Comparison of ENCODE assay signal across 15 cellular contexts in the genomic region with DNA sequence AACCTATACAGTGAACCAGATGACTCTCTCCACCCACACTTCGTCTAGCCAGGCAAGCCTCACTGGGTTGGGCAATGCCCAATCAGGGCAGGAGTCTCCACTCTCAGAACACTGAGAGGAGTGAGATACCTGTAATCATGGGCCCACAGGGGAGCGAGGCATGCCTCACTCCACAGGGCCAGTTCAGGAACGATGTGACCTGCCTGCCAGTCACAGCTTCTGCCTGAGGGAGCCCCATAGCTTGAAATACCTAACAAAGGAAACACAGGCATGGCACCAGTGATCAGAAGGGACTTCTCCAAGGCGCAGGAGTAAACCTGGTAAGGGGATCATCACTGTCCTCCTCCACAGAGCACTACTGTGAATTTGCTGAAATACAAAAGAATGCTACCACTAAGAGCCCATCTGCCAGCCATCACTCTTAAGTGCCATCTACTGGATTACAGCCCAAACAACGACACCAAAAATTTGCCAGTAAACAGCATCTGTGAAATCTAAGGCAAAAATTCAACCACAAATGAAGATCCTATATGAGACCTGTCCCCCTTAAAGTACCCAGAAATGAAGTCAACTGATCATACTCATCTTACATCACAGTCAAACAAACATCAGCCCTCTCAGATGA.
A peak's percentile ranks its signal among the peaks of the same experiment; 100 is the strongest.
DNase-seq lines count a peak whose midpoint lies in the region; FAIRE-seq and TF ChIP-seq lines count a peak whose summit lies in the region.
"Had no signal": no experiment of that assay in that cellular context is flagged by ENCODE, and none has a peak within 500 bp of the region (broad histone marks: within the 10 kb centered on the region; RNA-seq: fewer than 3 reads in every experiment).

No MANE protein-coding gene starts in this region.

- no peaks in the 10 kb centered on the region for H3K27me3 Mint-ChIP-seq in MCF 10A (ENCODE audit: insufficient read depth, unreplicated experiment)

- FAIRE-seq in bronchial epithelial cell (lab: Jason Lieb, UNC) = no peak
- FAIRE-seq: HTR-8/SVneo had no signal

- in situ Hi-C loops in mammary epithelial cell (cut with MboI; ENCODE audit: low sequenced_read_pairs in 2 of 2) = no loop called here

- H4K20me1 ChIP-seq in mammary epithelial cell (ENCODE audit: insufficient read depth, low read length) = no peaks in the 10 kb centered on the region

- BruUV-seq in MCF 10A (replicated peaks; lab: Mats Ljungman, UMichigan) = no TSS peak
- no TSS peak for BruUV-seq in mammary epithelial cell (replicated peaks; lab: Mats Ljungman, UMichigan)

- TF ChIP-seq POLR2A in sigmoid colon (IDR thresholded peaks at IDR 0.05) = no peak

- TF ChIP-seq CTCF in MCF 10A (IDR thresholded peaks at IDR 0.05; ENCODE audit: unreplicated experiment) (peak; percentile 16), mammary epithelial cell (conservative IDR thresholded peaks at IDR 0.05 in 1 of 2, IDR thresholded peaks at IDR 0.05 in 1 of 2; ENCODE audit: extremely low read depth in 1 of 2, insufficient read depth in 1 of 2, low read depth in 1 of 2, low read length in 2 of 2) (no peak), bronchial epithelial cell (IDR thresholded peaks at IDR 0.05; ENCODE audit: insufficient read depth, low read length, severe bottlenecking) (no peak), sigmoid colon (IDR thresholded peaks at IDR 0.05) (no peak)

- intact Hi-C loops in MCF 10A (cut with micrococcal nuclease) (loop anchor here (1.0 kb wide), 1 partner anchor 715 kb away; no protein-coding TSS in a partner anchor), mammary epithelial cell (cut with micrococcal nuclease) (no loop called here), sigmoid colon (cut with DNase I) (no loop called here)

- H3K9me3 Mint-ChIP-seq in MCF 10A (ENCODE audit: unreplicated experiment) = peaks cover 15% of the 10 kb centered on the region

- H3K36me3 Mint-ChIP-seq in MCF 10A (ENCODE audit: insufficient read depth, unreplicated experiment) = no peaks in the 10 kb centered on the region

- H3K4me1 Mint-ChIP-seq in MCF 10A (ENCODE audit: insufficient read depth, unreplicated experiment) = no peaks in the 10 kb centered on the region

- POLR2A ChIA-PET in MCF 10A (lab: Yijun Ruan, JAX) = no interaction called here

- H3K9me3 ChIP-seq in mammary epithelial cell (replicated peaks; ENCODE audit: insufficient read depth, low read length) (peaks cover 6% of the 10 kb centered on the region), sigmoid colon (no peaks in the 10 kb centered on the region)

- H3K27me3 ChIP-seq in mammary epithelial cell (ENCODE audit: insufficient read depth, low read length) (no peaks in the 10 kb centered on the region), bronchial epithelial cell (ENCODE audit: control insufficient read depth, insufficient read depth, low read length) (no peaks in the 10 kb centered on the region), sigmoid colon (no peaks in the 10 kb centered on the region)

- no peaks in the 10 kb centered on the region for H3K36me3 ChIP-seq in mammary epithelial cell (ENCODE audit: insufficient read depth, low read length)
- H3K36me3 ChIP-seq in bronchial epithelial cell (ENCODE audit: control insufficient read depth, insufficient read depth, low read length) = no peaks in the 10 kb centered on the region
- H3K36me3 ChIP-seq in sigmoid colon = no peaks in the 10 kb centered on the region
- H3K36me3 ChIP-seq: left ventricle myocardium inferior had no signal

- H3K27ac ChIP-seq in mammary epithelial cell (ENCODE audit: insufficient read depth, low read depth, low read length) (no peak overlapping the region), sigmoid colon (no peak overlapping the region)
- H3K27ac ChIP-seq: left ventricle myocardium inferior, SK-N-MC had no signal

- CTCF ChIA-PET in MCF 10A (lab: Yijun Ruan, JAX) = no interaction called here
- CTCF ChIA-PET in mammary epithelial cell (lab: Charles Lee; ENCODE audit: low non-redundant PET) = no interaction called here

- no peak overlapping the region for H3K4me2 ChIP-seq in mammary epithelial cell (ENCODE audit: insufficient read depth, low read depth, low read length)

- H3K9ac ChIP-seq in mammary epithelial cell (ENCODE audit: insufficient read depth, low read length) = no peak overlapping the region

- H3K79me2 ChIP-seq in mammary epithelial cell (ENCODE audit: insufficient read depth, low read length) = no peaks in the 10 kb centered on the region

- 50% methylated on average over 5 of the region's 5 CpGs for WGBS in mammary epithelial cell (ENCODE audit: low coverage, missing lambda C conversion rate)
- 73 to 74% methylated on average over 5 of the region's 5 CpGs for WGBS in sigmoid colon, 2 donors

- TF ChIP-seq EP300 in sigmoid colon (IDR thresholded peaks at IDR 0.05) = no peak

- H3K27ac Mint-ChIP-seq in MCF 10A (ENCODE audit: low read depth, unreplicated experiment) = no peak overlapping the region
- H3K27ac Mint-ChIP-seq: activated T-helper 2 cell treated with anti-CD3 and anti-CD28 coated beads, Interferon-gamma antibody, Interleukin-2, Interleukin-4, amounts not matched to agents 10 μg/mL and 5 μg/mL and 100 μg/mL, durations not matched to agents 14 hours and 24 hours and 36 hours had no signal

- H2AFZ ChIP-seq in mammary epithelial cell (ENCODE audit: low read depth, low read length) = no peak overlapping the region

- H3K4me3 ChIP-seq in mammary epithelial cell (replicated peaks in 1 of 3; ENCODE audit: insufficient read depth in 1 of 3, low read depth in 2 of 3, low read length in 3 of 3) (no peak overlapping the region), bronchial epithelial cell (ENCODE audit: low read depth, low read length) (no peak overlapping the region), sigmoid colon (no peak overlapping the region)
- H3K4me3 ChIP-seq: left ventricle myocardium inferior, SK-N-MC had no signal

- DNase-seq in MCF 10A (ENCODE audit: unreplicated experiment) (no peak), mammary epithelial cell (no peak), NCI-H2171 treated with DMSO at 0.1 percent for 48 hours (lab: John Stamatoyannopoulos, UW) (peak; percentile 81), bronchial epithelial cell (ENCODE audit: low read depth) (peak; percentile 1), sigmoid colon (no peak), 8988T (no peak), epidermal melanocyte (ENCODE audit: insufficient read length, low spot score) (no peak)
- no peak for DNase-seq in activated CD4-positive, alpha-beta T cell treated with anti-CD3 and anti-CD28 coated beads, Interleukin-2, amount 50 U/mL, for 1 hour
- DNase-seq: activated CD4-positive, alpha-beta T cell treated with anti-CD3 and anti-CD28 coated beads for 1 hour; effector CD4-positive, alpha-beta T cell; left ventricle myocardium inferior; stimulated activated CD8-positive, alpha-beta memory T cell treated with anti-CD3 and anti-CD28 coated beads, Interleukin-4, amount 100 ng/mL, for 48 hours had no signal

- H3K4me1 ChIP-seq in mammary epithelial cell (ENCODE audit: insufficient read depth, low read length) = no peaks in the 10 kb centered on the region
- no peaks in the 10 kb centered on the region for H3K4me1 ChIP-seq in sigmoid colon
- H3K4me1 ChIP-seq: left ventricle myocardium inferior had no signal

- dilution Hi-C loops in mammary epithelial cell (cut with HindIII; ENCODE audit: low sequenced_read_pairs) = no loop called here

- H3K4me3 Mint-ChIP-seq in MCF 10A (ENCODE audit: unreplicated experiment) = no peak overlapping the region

Comparison
In these comparisons a context has a peak if more than half of its experiments do, and no peak if none do; other contexts are left out.
1. DNase-seq: peak in NCI-H2171 treated with DMSO at 0.1 percent for 48 hours (single experiment) and bronchial epithelial cell (single experiment); none in MCF 10A (single experiment), mammary epithelial cell (single experiment), activated CD4-positive, alpha-beta T cell treated with anti-CD3 and anti-CD28 coated beads, Interleukin-2, amount 50 U/mL, for 1 hour (single experiment), sigmoid colon (single experiment), 8988T (single experiment) and epidermal melanocyte (single experiment).